In genomic region chr15:74432271-74432967, GRCh38 we compare ENCODE assay signal across 1 cellular context.
TF ChIP-seq lines count a peak whose summit lies in the region.

No MANE protein-coding gene starts in this region.

TF ChIP-seq in HepG2, 621 proteins besides CTCF, POLR2A, EP300 and RAD21 (continued from another document):
- TF ChIP-seq ZSCAN12 (CRISPR knock-in tag; IDR thresholded peaks at IDR 0.05) = no peak
- TF ChIP-seq ZNF430 (CRISPR knock-in tag; IDR thresholded peaks at IDR 0.05) = no peak
- peak; percentile 94 for TF ChIP-seq ZMYM3 (CRISPR knock-in tag; IDR thresholded peaks at IDR 0.05)
- TF ChIP-seq ZFAT (CRISPR knock-in tag; conservative IDR thresholded peaks at IDR 0.05) = no peak
- no peak for TF ChIP-seq ZNF740 (CRISPR knock-in tag; IDR thresholded peaks at IDR 0.05)
- 0 out of 2 replicates have a peak, but pooled peaks have one; percentile 70 for TF ChIP-seq KDM1A (CRISPR knock-in tag; IDR thresholded peaks at IDR 0.05)
- TF ChIP-seq ZBTB34 (CRISPR knock-in tag; IDR thresholded peaks at IDR 0.05) = no peak
- TF ChIP-seq, protein P1, sequence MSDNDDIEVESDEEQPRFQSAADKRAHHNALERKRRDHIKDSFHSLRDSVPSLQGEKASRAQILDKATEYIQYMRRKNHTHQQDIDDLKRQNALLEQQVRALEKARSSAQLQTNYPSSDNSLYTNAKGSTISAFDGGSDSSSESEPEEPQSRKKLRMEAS (IDR thresholded peaks at IDR 0.05) = 0 out of 2 replicates have a peak, but pooled peaks have one; percentile 9
- TF ChIP-seq CHD4 (IDR thresholded peaks at IDR 0.05; ENCODE audit: borderline replicate concordance, low read length) = no peak
- TF ChIP-seq HNF4A (CRISPR knock-in tag; IDR thresholded peaks at IDR 0.05) = no peak
- TF ChIP-seq, protein P2, sequence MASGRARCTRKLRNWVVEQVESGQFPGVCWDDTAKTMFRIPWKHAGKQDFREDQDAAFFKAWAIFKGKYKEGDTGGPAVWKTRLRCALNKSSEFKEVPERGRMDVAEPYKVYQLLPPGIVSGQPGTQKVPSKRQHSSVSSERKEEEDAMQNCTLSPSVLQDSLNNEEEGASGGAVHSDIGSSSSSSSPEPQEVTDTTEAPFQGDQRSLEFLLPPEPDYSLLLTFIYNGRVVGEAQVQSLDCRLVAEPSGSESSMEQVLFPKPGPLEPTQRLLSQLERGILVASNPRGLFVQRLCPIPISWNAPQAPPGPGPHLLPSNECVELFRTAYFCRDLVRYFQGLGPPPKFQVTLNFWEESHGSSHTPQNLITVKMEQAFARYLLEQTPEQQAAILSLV (CRISPR knock-in tag; IDR thresholded peaks at IDR 0.05; ENCODE audit: borderline replicate concordance) = no peak
- no peak for TF ChIP-seq HNF1B (CRISPR knock-in tag; IDR thresholded peaks at IDR 0.05)
- TF ChIP-seq ZNF362 (CRISPR knock-in tag; IDR thresholded peaks at IDR 0.05; ENCODE audit: borderline replicate concordance) = 0 out of 2 replicates have a peak, but pooled peaks have one; percentile 27
- no peak for TF ChIP-seq ZNF674 (CRISPR knock-in tag; IDR thresholded peaks at IDR 0.05; ENCODE audit: low read depth)
- TF ChIP-seq, protein P3, sequence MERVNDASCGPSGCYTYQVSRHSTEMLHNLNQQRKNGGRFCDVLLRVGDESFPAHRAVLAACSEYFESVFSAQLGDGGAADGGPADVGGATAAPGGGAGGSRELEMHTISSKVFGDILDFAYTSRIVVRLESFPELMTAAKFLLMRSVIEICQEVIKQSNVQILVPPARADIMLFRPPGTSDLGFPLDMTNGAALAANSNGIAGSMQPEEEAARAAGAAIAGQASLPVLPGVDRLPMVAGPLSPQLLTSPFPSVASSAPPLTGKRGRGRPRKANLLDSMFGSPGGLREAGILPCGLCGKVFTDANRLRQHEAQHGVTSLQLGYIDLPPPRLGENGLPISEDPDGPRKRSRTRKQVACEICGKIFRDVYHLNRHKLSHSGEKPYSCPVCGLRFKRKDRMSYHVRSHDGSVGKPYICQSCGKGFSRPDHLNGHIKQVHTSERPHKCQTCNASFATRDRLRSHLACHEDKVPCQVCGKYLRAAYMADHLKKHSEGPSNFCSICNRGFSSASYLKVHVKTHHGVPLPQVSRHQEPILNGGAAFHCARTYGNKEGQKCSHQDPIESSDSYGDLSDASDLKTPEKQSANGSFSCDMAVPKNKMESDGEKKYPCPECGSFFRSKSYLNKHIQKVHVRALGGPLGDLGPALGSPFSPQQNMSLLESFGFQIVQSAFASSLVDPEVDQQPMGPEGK (CRISPR knock-in tag; IDR thresholded peaks at IDR 0.05) = 0 out of 2 replicates have a peak, but pooled peaks have one; percentile 31
- no peak for TF ChIP-seq HNRNPLL (IDR thresholded peaks at IDR 0.05; ENCODE audit: low read depth, low read length, poor library complexity, severe bottlenecking)
- TF ChIP-seq PLRG1 (conservative IDR thresholded peaks at IDR 0.05) = no peak
- no peak for TF ChIP-seq PRMT3 (CRISPR knock-in tag; IDR thresholded peaks at IDR 0.05; ENCODE audit: borderline replicate concordance, low read depth)
- TF ChIP-seq ZNF772 (CRISPR knock-in tag; IDR thresholded peaks at IDR 0.05) = no peak
- TF ChIP-seq ZFP1 (CRISPR knock-in tag; IDR thresholded peaks at IDR 0.05) = no peak
- TF ChIP-seq MATR3 (CRISPR knock-in tag; IDR thresholded peaks at IDR 0.05) = no peak
- no peak for TF ChIP-seq SAP130 (CRISPR knock-in tag; IDR thresholded peaks at IDR 0.05; ENCODE audit: low read depth)
- no peak for TF ChIP-seq MYC (CRISPR knock-in tag; IDR thresholded peaks at IDR 0.05; ENCODE audit: borderline replicate concordance)
- no peak for TF ChIP-seq FOXK2 (IDR thresholded peaks at IDR 0.05)
- TF ChIP-seq ARHGAP35 (CRISPR knock-in tag; IDR thresholded peaks at IDR 0.05; ENCODE audit: borderline replicate concordance) = no peak
- no peak for TF ChIP-seq ASH2L (IDR thresholded peaks at IDR 0.05; ENCODE audit: insufficient read length, low read depth, low read length)
- TF ChIP-seq ZNF367 (CRISPR knock-in tag; IDR thresholded peaks at IDR 0.05; ENCODE audit: borderline replicate concordance) = no peak
